In genomic region chr20:25249198-25249931, GRCh38 we compare ENCODE assay signal across 8 cellular contexts. TPM values are rescaled to one million over a fixed set of nuclear protein-coding genes. Genes with fewer than 3 reads are reported as not detected.
A peak's percentile ranks its signal among the peaks of the same experiment; 100 is the strongest.
DNase-seq lines count a peak whose midpoint lies in the region; ATAC-seq, FAIRE-seq and TF ChIP-seq lines count a peak whose summit lies in the region.

No MANE protein-coding gene starts in this region.

- H3K9me2 ChIP-seq in HCT116 (ENCODE audit: insufficient read depth): no peaks in the 10 kb centered on the region

- no peak for DNase-seq in HCT116 (ENCODE audit: low read depth, low spot score)
- no peak for DNase-seq in SK-N-MC (ENCODE audit: low read depth, low spot score)
- DNase-seq in fibroblast of mammary gland (ENCODE audit: low read depth): peak; percentile 41
- DNase-seq in retinal pigment epithelial cell (ENCODE audit: low read depth): no peak
- no peak for DNase-seq in frontal cortex (ENCODE audit: low spot score in 2 of 2)
- DNase-seq in left lobe of liver (ENCODE audit: low spot score): no peak

- H3K27me3 ChIP-seq in HCT116 (ENCODE audit: insufficient read depth, low read length): no peaks in the 10 kb centered on the region

- POLR2A ChIA-PET in HCT116 (lab: Charles Lee): no interaction called here

- H3K27ac ChIP-seq in HCT116 (ENCODE audit: low read depth, low read length): peak overlapping the region; percentile 93; the same call in 1 of the 2 replicates
- H3K27ac ChIP-seq in SK-N-MC: no peak overlapping the region

- TF ChIP-seq RAD21 in HCT116 (IDR thresholded peaks at IDR 0.05; ENCODE audit: low read depth): peak; percentile 11; the same call in 1 of the 2 replicates

- no peaks in the 10 kb centered on the region for H3K9me3 ChIP-seq in HCT116 (ENCODE audit: control insufficient read depth in 1 of 2, insufficient read depth in 1 of 2, low read depth in 1 of 2, low read length in 2 of 2)
- no peaks in the 10 kb centered on the region for H3K9me3 ChIP-seq in SK-N-MC (ENCODE audit: low read depth, low read length)

- ATAC-seq in HCT116 (no peak), esophagus mucosa (no peak), GM19455 (IDR thresholded peaks at IDR 0.05; ENCODE audit: unreplicated experiment) (no peak), left lobe of liver (no peak)

- FAIRE-seq in frontal cortex (lab: Jason Lieb, UNC): no peak

- no peak overlapping the region for H2AFZ ChIP-seq in HCT116 (ENCODE audit: low read depth, low read length, poor library complexity, severe bottlenecking)

- TF ChIP-seq POLR2A in HCT116 (IDR thresholded peaks at IDR 0.05; ENCODE audit: borderline replicate concordance, extremely low read depth, insufficient read depth, insufficient read length): no peak

- peak overlapping the region; percentile 79 to 80 for H3K4me3 ChIP-seq in HCT116 (replicated peaks in 1 of 2; ENCODE audit: low read depth in 1 of 2, low read length in 2 of 2)
- peak overlapping the region; percentile 96 for H3K4me3 ChIP-seq in SK-N-MC
- H3K4me3 ChIP-seq in fibroblast of mammary gland (ENCODE audit: control insufficient read depth, low read depth, low read length): peak overlapping the region; percentile 85
- H3K4me3 ChIP-seq in retinal pigment epithelial cell (ENCODE audit: low read length): peak overlapping the region; percentile 78

- TSS peak; percentile 59 for BruUV-seq in HCT116 (replicated peaks; lab: Mats Ljungman, UMichigan)

- RAD21 ChIA-PET in HCT116 (lab: Charles Lee; ENCODE audit: low non-redundant PET in 1 of 2, low total read pairs in 2 of 2, uncharacterized antibody in 2 of 2, unreplicated experiment in 2 of 2): no interaction called here

- H3K4me1 ChIP-seq in HCT116 (ENCODE audit: control insufficient read depth in 1 of 2, insufficient read depth in 2 of 2, low read length in 2 of 2): peaks cover 38 to 45% of the 10 kb centered on the region in 2 experiments

- TF ChIP-seq CTCF in HCT116 (IDR thresholded peaks at IDR 0.05 in 2 of 3, conservative IDR thresholded peaks at IDR 0.05 in 1 of 3; ENCODE audit: borderline replicate concordance in 1 of 3, insufficient read depth in 1 of 3, low read depth in 2 of 3, low read length in 2 of 3) (no peak), fibroblast of mammary gland (conservative IDR thresholded peaks at IDR 0.05; ENCODE audit: control insufficient read depth, insufficient read depth, low read depth, low read length) (peak; percentile 4), retinal pigment epithelial cell (conservative IDR thresholded peaks at IDR 0.05; ENCODE audit: low read depth, low read length) (no peak)

- intact Hi-C loops in HCT116 (cut with micrococcal nuclease): no loop called here

- peak overlapping the region; percentile 98 for H3K4me2 ChIP-seq in HCT116 (ENCODE audit: low read length)

- H4K20me1 ChIP-seq in HCT116 (ENCODE audit: insufficient read depth): no peaks in the 10 kb centered on the region

- H3K9ac ChIP-seq in HCT116 (ENCODE audit: low read length) (peak overlapping the region; percentile 72), SK-N-MC (ENCODE audit: insufficient read length) (peak overlapping the region; percentile 65)

- CTCF ChIA-PET in HCT116 (lab: Charles Lee): no interaction called here

- H3K36me3 ChIP-seq in HCT116 (ENCODE audit: control insufficient read depth in 1 of 2, insufficient read depth in 2 of 2, low read length in 2 of 2) (no peaks in the 10 kb centered on the region; a peak in 1 of 4 replicates), SK-N-MC (ENCODE audit: insufficient read depth, low read length) (no peaks in the 10 kb centered on the region)

- peaks cover 52% of the 10 kb centered on the region for H3K79me2 ChIP-seq in HCT116 (ENCODE audit: insufficient read depth, low read length)

TF ChIP-seq in HCT116, 20 proteins besides CTCF, POLR2A, EP300 and RAD21:
- TF ChIP-seq ZBTB33 (IDR thresholded peaks at IDR 0.05; ENCODE audit: extremely low read depth, insufficient replicate concordance, low read length) (no peak), POLR2AphosphoS5 (IDR thresholded peaks at IDR 0.05; ENCODE audit: low read depth, low read length) (no peak), MAX (IDR thresholded peaks at IDR 0.05) (no peak), CBX3 (IDR thresholded peaks at IDR 0.05; ENCODE audit: low read depth) (no peak), YY1 (IDR thresholded peaks at IDR 0.05; ENCODE audit: extremely low read depth, insufficient replicate concordance, low read depth, low read length) (no peak), CEBPB (IDR thresholded peaks at IDR 0.05; ENCODE audit: low read depth) (no peak), FOSL1 (IDR thresholded peaks at IDR 0.05; ENCODE audit: low read depth) (no peak), ATF3 (IDR thresholded peaks at IDR 0.05) (no peak), JUND (IDR thresholded peaks at IDR 0.05) (no peak), ZNF274 (IDR thresholded peaks at IDR 0.05; ENCODE audit: low read depth, low read length) (no peak), ELF1 (IDR thresholded peaks at IDR 0.05; ENCODE audit: borderline replicate concordance, low read depth) (no peak)

RNA-seq across cellular contexts. Expression of gene PYGB, which starts 1.5 kb away (rescaled TPM):
- total RNA-seq in HCT116 (2021; ENCODE audit: unreplicated experiment) (87.8 TPM), esophagus mucosa (63.1 TPM), frontal cortex (66.0 TPM), left lobe of liver (10.3 TPM)
- 108 TPM in 2 replicates for polyA plus RNA-seq in HCT116 (2012)

RNA-seq across cellular contexts. Expression of gene ENTPD6, which starts 53.9 kb away (rescaled TPM):
- total RNA-seq in HCT116 (2021; ENCODE audit: unreplicated experiment): 89.2 TPM
- 85.5 and 101 TPM in 2 replicates for polyA plus RNA-seq in HCT116 (2012)
- total RNA-seq in esophagus mucosa: 27.3 TPM
- total RNA-seq in frontal cortex: 48.5 TPM
- total RNA-seq in left lobe of liver: 33.4 TPM
